In genomic region chr7:147711429-147711828, GRCh38 we compare ENCODE assay signal across 21 cellular contexts.
"Had no signal": no experiment of that assay in that cellular context is flagged by ENCODE, and none has a peak within 500 bp of the region (broad histone marks: within the 10 kb centered on the region; RNA-seq: fewer than 3 reads in every experiment).

No MANE protein-coding gene starts in this region.

- H3K27me3 Mint-ChIP-seq: activated naive CD8-positive, alpha-beta T cell treated with anti-CD3 and anti-CD28 coated beads, Interleukin-2, amount 50 U/mL, for 24 hours; central memory CD8-positive, alpha-beta T cell had no signal

- H3K9me3 ChIP-seq: ascending aorta had no signal

- DNase-seq: activated CD4-positive, alpha-beta T cell treated with anti-CD3 and anti-CD28 coated beads for 48 hours; activated CD4-positive, alpha-beta T cell treated with anti-CD3 and anti-CD28 coated beads, Interleukin-2, amount 50 U/mL, for 48 hours; activated CD4-positive, CD25-positive, alpha-beta regulatory T cell treated with anti-CD3 and anti-CD28 coated beads, Interleukin-2, amount 50 U/mL, for 72 hours; activated CD8-positive, alpha-beta memory T cell treated with anti-CD3 and anti-CD28 coated beads for 24 hours; activated effector memory CD4-positive, alpha-beta T cell treated with anti-CD3 and anti-CD28 coated beads, Interleukin-2, amount 50 U/mL, for 16 hours; activated naive CD4-positive, alpha-beta T cell treated with Interleukin-2 at 50 U/mL for 16 hours; activated naive CD8-positive, alpha-beta T cell treated with anti-CD3 and anti-CD28 coated beads, Interleukin-2, amount 50 U/mL, for 24 hours; activated T-cell treated with anti-CD3 and anti-CD28 coated beads, Interleukin-2, amount 50 U/mL, for 4 hours; amniotic stem cell; body of pancreas; NCI-H1105 treated with DMSO at 0.1 percent for 48 hours; NCI-H1436 treated with DMSO at 0.1 percent for 48 hours; NCI-H187; NCI-H2081; Peyer's patch; SHP77 had no signal

- H3K4me3 ChIP-seq: ascending aorta, body of pancreas, Peyer's patch had no signal

- H3K4me1 ChIP-seq: ascending aorta, body of pancreas, Peyer's patch had no signal

- H3K36me3 ChIP-seq: ascending aorta, Peyer's patch had no signal

- ATAC-seq: activated naive CD4-positive, alpha-beta T cell treated with anti-CD3 and anti-CD28 coated beads, Interleukin-2, amount 50 U/mL, for 72 hours; activated naive CD8-positive, alpha-beta T cell treated with anti-CD3 and anti-CD28 coated beads, Interleukin-2, amount 50 U/mL, for 24 hours; activated T-cell treated with anti-CD3 and anti-CD28 coated beads, Interleukin-2, amount 50 U/mL, for 4 hours; body of pancreas; WTC11 had no signal

- H3K27me3 ChIP-seq: ascending aorta, body of pancreas, Peyer's patch had no signal

- H3K4me3 Mint-ChIP-seq: activated naive CD8-positive, alpha-beta T cell treated with anti-CD3 and anti-CD28 coated beads, Interleukin-2, amount 50 U/mL, for 24 hours; activated T-cell treated with anti-CD3 and anti-CD28 coated beads, Interleukin-2, amount 50 U/mL, for 4 hours; central memory CD8-positive, alpha-beta T cell; T-helper 1 cell treated with Interleukin-12 subunit alpha and Interleukin-12 subunit beta and Interleukin-4 antibody, amounts not matched to agents 30 μg/mL and 1 μg/mL, for 36 hours; WTC11 had no signal

- H3K27ac Mint-ChIP-seq: activated naive CD4-positive, alpha-beta T cell treated with anti-CD3 and anti-CD28 coated beads, Interleukin-2, amount 50 U/mL, for 72 hours; activated naive CD8-positive, alpha-beta T cell treated with anti-CD3 and anti-CD28 coated beads, Interleukin-2, amount 50 U/mL, for 24 hours; T-helper 1 cell treated with Interleukin-12 subunit alpha and Interleukin-12 subunit beta and Interleukin-4 antibody, amounts not matched to agents 30 μg/mL and 1 μg/mL, for 36 hours; WTC11 had no signal

- H3K36me3 Mint-ChIP-seq: WTC11 had no signal

- H3K27ac ChIP-seq: ascending aorta, body of pancreas, Peyer's patch had no signal

- H3K4me1 Mint-ChIP-seq: activated naive CD8-positive, alpha-beta T cell treated with anti-CD3 and anti-CD28 coated beads, Interleukin-2, amount 50 U/mL, for 24 hours; central memory CD8-positive, alpha-beta T cell had no signal
